1 cellular context compared by ENCODE assay signal in the genomic region with DNA sequence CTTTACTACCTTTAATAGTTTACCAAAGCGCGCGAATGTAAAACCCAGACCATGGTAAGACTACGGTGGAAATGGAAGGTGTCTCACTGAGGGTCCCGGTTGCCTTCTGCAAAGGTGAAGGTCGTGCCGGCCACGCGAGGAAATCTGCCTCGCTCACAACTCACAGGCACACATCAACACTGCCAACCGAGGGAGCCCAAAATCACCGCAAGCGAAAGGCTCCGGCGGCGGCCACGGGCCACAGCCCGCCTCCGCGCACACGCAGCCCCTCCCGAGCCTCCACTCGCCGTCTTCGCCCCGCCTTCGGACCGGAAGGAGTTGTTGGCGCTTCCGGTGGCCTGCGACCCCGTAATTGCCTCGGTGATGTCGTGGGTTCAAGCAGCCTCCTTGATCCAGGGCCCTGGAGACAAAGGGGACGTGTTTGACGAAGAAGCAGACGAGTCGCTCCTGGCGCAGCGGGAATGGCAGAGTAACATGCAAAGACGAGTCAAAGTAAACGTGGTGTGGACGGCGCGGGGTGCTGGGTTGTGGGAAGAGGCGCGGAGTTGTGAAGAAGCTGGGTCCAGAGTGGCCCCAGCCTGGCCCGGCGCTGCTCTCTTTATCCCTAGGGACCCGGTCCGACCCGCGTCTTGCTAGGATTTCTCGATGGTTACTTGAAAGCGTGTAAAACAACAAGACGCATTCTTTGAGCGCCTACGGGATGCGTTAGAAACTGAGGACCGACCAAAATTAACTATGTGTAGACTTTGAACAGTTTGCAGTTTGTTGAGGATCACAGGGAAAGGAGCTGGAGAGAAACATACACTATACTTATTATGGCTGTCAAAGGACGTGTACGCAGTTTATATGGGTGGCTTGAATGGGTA.
TF ChIP-seq lines count a peak whose summit lies in the region.

A gene with protein sequence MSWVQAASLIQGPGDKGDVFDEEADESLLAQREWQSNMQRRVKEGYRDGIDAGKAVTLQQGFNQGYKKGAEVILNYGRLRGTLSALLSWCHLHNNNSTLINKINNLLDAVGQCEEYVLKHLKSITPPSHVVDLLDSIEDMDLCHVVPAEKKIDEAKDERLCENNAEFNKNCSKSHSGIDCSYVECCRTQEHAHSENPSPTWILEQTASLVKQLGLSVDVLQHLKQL (plus strand): TSS at position 349 of the 866 bp plus-strand sequence. CDS start 15 bp downstream, at position 364.

TF ChIP-seq in HepG2, 621 proteins besides CTCF, POLR2A, EP300 and RAD21 (continued from another document and continues in another):
- TF ChIP-seq, protein P1, sequence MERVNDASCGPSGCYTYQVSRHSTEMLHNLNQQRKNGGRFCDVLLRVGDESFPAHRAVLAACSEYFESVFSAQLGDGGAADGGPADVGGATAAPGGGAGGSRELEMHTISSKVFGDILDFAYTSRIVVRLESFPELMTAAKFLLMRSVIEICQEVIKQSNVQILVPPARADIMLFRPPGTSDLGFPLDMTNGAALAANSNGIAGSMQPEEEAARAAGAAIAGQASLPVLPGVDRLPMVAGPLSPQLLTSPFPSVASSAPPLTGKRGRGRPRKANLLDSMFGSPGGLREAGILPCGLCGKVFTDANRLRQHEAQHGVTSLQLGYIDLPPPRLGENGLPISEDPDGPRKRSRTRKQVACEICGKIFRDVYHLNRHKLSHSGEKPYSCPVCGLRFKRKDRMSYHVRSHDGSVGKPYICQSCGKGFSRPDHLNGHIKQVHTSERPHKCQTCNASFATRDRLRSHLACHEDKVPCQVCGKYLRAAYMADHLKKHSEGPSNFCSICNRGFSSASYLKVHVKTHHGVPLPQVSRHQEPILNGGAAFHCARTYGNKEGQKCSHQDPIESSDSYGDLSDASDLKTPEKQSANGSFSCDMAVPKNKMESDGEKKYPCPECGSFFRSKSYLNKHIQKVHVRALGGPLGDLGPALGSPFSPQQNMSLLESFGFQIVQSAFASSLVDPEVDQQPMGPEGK (CRISPR knock-in tag; IDR thresholded peaks at IDR 0.05), result peak; percentile 41; the same call in 1 of the 2 replicates
- TF ChIP-seq ZNF883 (CRISPR knock-in tag; IDR thresholded peaks at IDR 0.05; ENCODE audit: not compliant biosample characterization) (peak; percentile 88), TAF15 (IDR thresholded peaks at IDR 0.05; ENCODE audit: low read depth, low read length, poor library complexity, severe bottlenecking) (no peak), SIX1 (CRISPR knock-in tag; IDR thresholded peaks at IDR 0.05; ENCODE audit: borderline replicate concordance) (no peak), HMGA1 (CRISPR knock-in tag; conservative IDR thresholded peaks at IDR 0.05) (no peak), SNAI1 (CRISPR knock-in tag; IDR thresholded peaks at IDR 0.05; ENCODE audit: borderline replicate concordance) (0 out of 2 replicates have a peak, but pooled peaks have one; percentile 43), RNF2 (conservative IDR thresholded peaks at IDR 0.05; ENCODE audit: low read depth) (0 out of 2 replicates have a peak, but pooled peaks have one; percentile 19), ZNF232 (CRISPR knock-in tag; IDR thresholded peaks at IDR 0.05; ENCODE audit: borderline replicate concordance) (0 out of 2 replicates have a peak, but pooled peaks have one; percentile 65), SAP130 (CRISPR knock-in tag; IDR thresholded peaks at IDR 0.05; ENCODE audit: low read depth) (peak; percentile 85; the same call in 1 of the 2 replicates), SP140L (CRISPR knock-in tag; IDR thresholded peaks at IDR 0.05; ENCODE audit: borderline replicate concordance) (no peak), RFXAP (CRISPR knock-in tag; IDR thresholded peaks at IDR 0.05; ENCODE audit: borderline replicate concordance) (peak; percentile 81), FOXA1 (IDR thresholded peaks at IDR 0.05) (no peak), FOXA1 (CRISPR knock-in tag; IDR thresholded peaks at IDR 0.05) (no peak), MED8 (CRISPR knock-in tag; IDR thresholded peaks at IDR 0.05; ENCODE audit: insufficient replicate concordance) (peak; percentile 95), ZNF563 (CRISPR knock-in tag; IDR thresholded peaks at IDR 0.05) (peak; percentile 71), HES4 (CRISPR knock-in tag; IDR thresholded peaks at IDR 0.05; ENCODE audit: borderline replicate concordance) (peak; percentile 35; the same call in 1 of the 2 replicates), ZNF567 (CRISPR knock-in tag; IDR thresholded peaks at IDR 0.05; ENCODE audit: borderline replicate concordance) (peak; percentile 91; the same call in 1 of the 2 replicates), ZNF839 (CRISPR knock-in tag; IDR thresholded peaks at IDR 0.05; ENCODE audit: borderline replicate concordance) (peak; percentile 93; the same call in 1 of the 2 replicates), ZNF225 (CRISPR knock-in tag; IDR thresholded peaks at IDR 0.05) (peak; percentile 93), ZSCAN31 (CRISPR knock-in tag; IDR thresholded peaks at IDR 0.05; ENCODE audit: low read depth) (peak; percentile 67; the same call in 1 of the 2 replicates), ZSCAN29 (CRISPR knock-in tag; conservative IDR thresholded peaks at IDR 0.05) (peak; percentile 85; the same call in 1 of the 2 replicates), KDM1A (CRISPR knock-in tag; IDR thresholded peaks at IDR 0.05) (peak; percentile 63; the same call in 1 of the 2 replicates), MAFG (CRISPR knock-in tag; IDR thresholded peaks at IDR 0.05) (no peak), U2AF1 (optimal IDR thresholded peaks at IDR 0.05; ENCODE audit: low read depth, low read length) (peak; percentile 76), FOXA3 (CRISPR knock-in tag; IDR thresholded peaks at IDR 0.05) (peak; percentile 24; the same call in 1 of the 2 replicates), ADNP (CRISPR knock-in tag; IDR thresholded peaks at IDR 0.05) (no peak), ZNF282 (IDR thresholded peaks at IDR 0.05; ENCODE audit: partially characterized antibody) (no peak), STAG1 (CRISPR knock-in tag; IDR thresholded peaks at IDR 0.05) (0 out of 2 replicates have a peak, but pooled peaks have one; percentile 7), KLF11 (CRISPR knock-in tag; IDR thresholded peaks at IDR 0.05) (peak; percentile 27; the same call in 1 of the 2 replicates), KDM5B (CRISPR knock-in tag; IDR thresholded peaks at IDR 0.05; ENCODE audit: borderline replicate concordance) (peak; percentile 92), ZSCAN21 (CRISPR knock-in tag; IDR thresholded peaks at IDR 0.05; ENCODE audit: borderline replicate concordance) (peak; percentile 87; the same call in 1 of the 2 replicates), PHF8 (CRISPR knock-in tag; IDR thresholded peaks at IDR 0.05) (peak; percentile 96), ZNF709 (CRISPR knock-in tag; IDR thresholded peaks at IDR 0.05) (no peak), ZC3H4 (CRISPR knock-in tag; IDR thresholded peaks at IDR 0.05; ENCODE audit: borderline replicate concordance) (no peak), SRSF1 (optimal IDR thresholded peaks at IDR 0.05; ENCODE audit: low read depth, low read length) (peak; percentile 39), RORA (CRISPR knock-in tag; IDR thresholded peaks at IDR 0.05) (no peak), ZNF772 (CRISPR knock-in tag; IDR thresholded peaks at IDR 0.05) (peak; percentile 80), ATF7 (IDR thresholded peaks at IDR 0.05) (no peak), ATF7 (CRISPR knock-in tag; IDR thresholded peaks at IDR 0.05) (peak; percentile 44; the same call in 1 of the 2 replicates), GPN1 (CRISPR knock-in tag; IDR thresholded peaks at IDR 0.05; ENCODE audit: borderline replicate concordance) (no peak)
- TF ChIP-seq, protein P2, sequence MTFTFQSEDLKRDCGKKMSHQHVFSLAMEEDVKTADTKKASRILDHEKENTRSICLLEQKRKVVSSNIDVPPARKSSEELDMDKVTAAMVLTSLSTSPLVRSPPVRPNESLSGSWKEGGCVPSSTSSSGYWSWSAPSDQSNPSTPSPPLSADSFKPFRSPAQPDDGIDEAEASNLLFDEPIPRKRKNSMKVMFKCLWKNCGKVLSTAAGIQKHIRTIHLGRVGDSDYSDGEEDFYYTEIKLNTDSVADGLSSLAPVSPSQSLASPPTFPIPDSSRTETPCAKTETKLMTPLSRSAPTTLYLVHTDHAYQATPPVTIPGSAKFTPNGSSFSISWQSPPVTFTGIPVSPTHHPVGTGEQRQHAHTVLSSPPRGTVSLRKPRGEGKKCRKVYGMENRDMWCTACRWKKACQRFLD (CRISPR knock-in tag; IDR thresholded peaks at IDR 0.05; ENCODE audit: borderline replicate concordance), result peak; percentile 82; the same call in 1 of the 2 replicates
- TF ChIP-seq, protein P3, sequence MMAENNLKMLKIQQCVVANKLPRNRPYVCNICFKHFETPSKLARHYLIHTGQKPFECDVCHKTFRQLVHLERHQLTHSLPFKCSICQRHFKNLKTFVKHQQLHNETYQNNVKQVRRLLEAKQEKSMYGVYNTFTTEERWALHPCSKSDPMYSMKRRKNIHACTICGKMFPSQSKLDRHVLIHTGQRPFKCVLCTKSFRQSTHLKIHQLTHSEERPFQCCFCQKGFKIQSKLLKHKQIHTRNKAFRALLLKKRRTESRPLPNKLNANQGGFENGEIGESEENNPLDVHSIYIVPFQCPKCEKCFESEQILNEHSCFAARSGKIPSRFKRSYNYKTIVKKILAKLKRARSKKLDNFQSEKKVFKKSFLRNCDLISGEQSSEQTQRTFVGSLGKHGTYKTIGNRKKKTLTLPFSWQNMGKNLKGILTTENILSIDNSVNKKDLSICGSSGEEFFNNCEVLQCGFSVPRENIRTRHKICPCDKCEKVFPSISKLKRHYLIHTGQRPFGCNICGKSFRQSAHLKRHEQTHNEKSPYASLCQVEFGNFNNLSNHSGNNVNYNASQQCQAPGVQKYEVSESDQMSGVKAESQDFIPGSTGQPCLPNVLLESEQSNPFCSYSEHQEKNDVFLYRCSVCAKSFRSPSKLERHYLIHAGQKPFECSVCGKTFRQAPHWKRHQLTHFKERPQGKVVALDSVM (CRISPR knock-in tag; IDR thresholded peaks at IDR 0.05), result peak; percentile 70
- TF ChIP-seq, protein P4, sequence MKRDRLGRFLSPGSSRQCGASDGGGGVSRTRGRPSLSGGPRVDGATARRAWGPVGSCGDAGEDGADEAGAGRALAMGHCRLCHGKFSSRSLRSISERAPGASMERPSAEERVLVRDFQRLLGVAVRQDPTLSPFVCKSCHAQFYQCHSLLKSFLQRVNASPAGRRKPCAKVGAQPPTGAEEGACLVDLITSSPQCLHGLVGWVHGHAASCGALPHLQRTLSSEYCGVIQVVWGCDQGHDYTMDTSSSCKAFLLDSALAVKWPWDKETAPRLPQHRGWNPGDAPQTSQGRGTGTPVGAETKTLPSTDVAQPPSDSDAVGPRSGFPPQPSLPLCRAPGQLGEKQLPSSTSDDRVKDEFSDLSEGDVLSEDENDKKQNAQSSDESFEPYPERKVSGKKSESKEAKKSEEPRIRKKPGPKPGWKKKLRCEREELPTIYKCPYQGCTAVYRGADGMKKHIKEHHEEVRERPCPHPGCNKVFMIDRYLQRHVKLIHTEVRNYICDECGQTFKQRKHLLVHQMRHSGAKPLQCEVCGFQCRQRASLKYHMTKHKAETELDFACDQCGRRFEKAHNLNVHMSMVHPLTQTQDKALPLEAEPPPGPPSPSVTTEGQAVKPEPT (CRISPR knock-in tag; IDR thresholded peaks at IDR 0.05; ENCODE audit: low read depth), result peak; percentile 71
- TF ChIP-seq, protein P5, sequence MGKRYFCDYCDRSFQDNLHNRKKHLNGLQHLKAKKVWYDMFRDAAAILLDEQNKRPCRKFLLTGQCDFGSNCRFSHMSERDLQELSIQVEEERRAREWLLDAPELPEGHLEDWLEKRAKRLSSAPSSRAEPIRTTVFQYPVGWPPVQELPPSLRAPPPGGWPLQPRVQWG (CRISPR knock-in tag; IDR thresholded peaks at IDR 0.05; ENCODE audit: borderline replicate concordance, low read depth), result no peak
- TF ChIP-seq, protein P6, sequence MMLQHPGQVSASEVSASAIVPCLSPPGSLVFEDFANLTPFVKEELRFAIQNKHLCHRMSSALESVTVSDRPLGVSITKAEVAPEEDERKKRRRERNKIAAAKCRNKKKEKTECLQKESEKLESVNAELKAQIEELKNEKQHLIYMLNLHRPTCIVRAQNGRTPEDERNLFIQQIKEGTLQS (CRISPR knock-in tag; IDR thresholded peaks at IDR 0.05), result peak; percentile 9; the same call in 1 of the 2 replicates
- TF ChIP-seq, protein P7, sequence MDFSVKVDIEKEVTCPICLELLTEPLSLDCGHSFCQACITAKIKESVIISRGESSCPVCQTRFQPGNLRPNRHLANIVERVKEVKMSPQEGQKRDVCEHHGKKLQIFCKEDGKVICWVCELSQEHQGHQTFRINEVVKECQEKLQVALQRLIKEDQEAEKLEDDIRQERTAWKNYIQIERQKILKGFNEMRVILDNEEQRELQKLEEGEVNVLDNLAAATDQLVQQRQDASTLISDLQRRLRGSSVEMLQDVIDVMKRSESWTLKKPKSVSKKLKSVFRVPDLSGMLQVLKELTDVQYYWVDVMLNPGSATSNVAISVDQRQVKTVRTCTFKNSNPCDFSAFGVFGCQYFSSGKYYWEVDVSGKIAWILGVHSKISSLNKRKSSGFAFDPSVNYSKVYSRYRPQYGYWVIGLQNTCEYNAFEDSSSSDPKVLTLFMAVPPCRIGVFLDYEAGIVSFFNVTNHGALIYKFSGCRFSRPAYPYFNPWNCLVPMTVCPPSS (IDR thresholded peaks at IDR 0.05), result no peak
- TF ChIP-seq, protein P8, sequence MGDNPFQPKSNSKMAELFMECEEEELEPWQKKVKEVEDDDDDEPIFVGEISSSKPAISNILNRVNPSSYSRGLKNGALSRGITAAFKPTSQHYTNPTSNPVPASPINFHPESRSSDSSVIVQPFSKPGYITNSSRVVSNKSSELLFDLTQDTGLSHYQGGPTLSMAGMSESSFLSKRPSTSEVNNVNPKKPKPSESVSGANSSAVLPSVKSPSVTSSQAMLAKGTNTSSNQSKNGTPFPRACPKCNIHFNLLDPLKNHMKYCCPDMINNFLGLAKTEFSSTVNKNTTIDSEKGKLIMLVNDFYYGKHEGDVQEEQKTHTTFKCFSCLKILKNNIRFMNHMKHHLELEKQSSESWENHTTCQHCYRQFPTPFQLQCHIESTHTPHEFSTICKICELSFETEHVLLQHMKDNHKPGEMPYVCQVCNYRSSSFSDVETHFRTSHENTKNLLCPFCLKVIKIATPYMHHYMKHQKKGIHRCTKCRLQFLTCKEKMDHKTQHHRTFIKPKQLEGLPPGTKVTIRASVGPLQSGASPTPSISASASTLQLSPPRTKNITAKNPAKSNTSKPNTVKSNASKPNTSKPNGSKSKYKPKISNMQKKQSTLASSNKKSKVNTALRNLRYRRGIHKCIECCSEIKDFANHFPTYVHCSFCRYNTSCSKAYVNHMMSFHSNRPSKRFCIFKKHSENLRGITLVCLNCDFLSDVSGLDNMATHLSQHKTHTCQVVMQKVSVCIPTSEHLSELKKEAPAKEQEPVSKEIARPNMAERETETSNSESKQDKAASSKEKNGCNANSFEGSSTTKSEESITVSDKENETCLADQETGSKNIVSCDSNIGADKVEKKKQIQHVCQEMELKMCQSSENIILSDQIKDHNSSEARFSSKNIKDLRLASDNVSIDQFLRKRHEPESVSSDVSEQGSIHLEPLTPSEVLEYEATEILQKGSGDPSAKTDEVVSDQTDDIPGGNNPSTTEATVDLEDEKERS (CRISPR knock-in tag; IDR thresholded peaks at IDR 0.05), result peak; percentile 75; the same call in 1 of the 2 replicates
- TF ChIP-seq, protein P9, sequence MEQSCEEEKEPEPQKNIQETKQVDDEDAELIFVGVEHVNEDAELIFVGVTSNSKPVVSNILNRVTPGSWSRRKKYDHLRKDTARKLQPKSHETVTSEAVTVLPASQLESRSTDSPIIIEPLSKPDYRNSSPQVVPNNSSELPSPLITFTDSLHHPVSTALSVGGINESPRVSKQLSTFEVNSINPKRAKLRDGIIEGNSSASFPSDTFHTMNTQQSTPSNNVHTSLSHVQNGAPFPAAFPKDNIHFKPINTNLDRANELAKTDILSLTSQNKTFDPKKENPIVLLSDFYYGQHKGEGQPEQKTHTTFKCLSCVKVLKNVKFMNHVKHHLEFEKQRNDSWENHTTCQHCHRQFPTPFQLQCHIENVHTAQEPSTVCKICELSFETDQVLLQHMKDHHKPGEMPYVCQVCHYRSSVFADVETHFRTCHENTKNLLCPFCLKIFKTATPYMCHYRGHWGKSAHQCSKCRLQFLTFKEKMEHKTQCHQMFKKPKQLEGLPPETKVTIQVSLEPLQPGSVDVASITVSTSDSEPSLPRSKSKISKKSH (CRISPR knock-in tag; IDR thresholded peaks at IDR 0.05; ENCODE audit: borderline replicate concordance), result peak; percentile 94
